In the genomic region with DNA sequence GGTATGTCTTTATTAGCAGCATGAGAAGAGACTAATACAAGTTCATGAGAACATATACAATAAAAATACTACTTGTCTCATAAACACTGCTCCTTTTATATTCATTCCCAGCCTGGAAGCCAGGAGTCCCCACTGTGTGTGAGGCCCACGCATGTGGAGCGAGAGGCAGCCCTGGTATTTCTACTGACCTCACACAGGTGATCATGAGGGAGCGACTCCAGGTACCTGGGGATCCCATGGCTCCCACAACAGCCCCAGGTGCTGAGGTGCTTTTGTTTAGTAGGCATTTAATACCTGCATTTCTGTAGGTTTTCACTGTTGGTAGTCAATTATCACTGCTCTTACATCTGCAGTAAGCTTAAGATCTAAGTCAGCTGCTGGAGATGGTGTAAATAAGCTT, we compare ENCODE assay signal across 15 cellular contexts.
DNase-seq lines count a peak whose midpoint lies in the region; ATAC-seq and TF ChIP-seq lines count a peak whose summit lies in the region.
"Had no signal": no experiment of that assay in that cellular context is flagged by ENCODE, and none has a peak within 500 bp of the region (broad histone marks: within the 10 kb centered on the region; RNA-seq: fewer than 3 reads in every experiment).

No MANE protein-coding gene starts in this region.

- H3K4me3 ChIP-seq in GM23338 (no peak overlapping the region), breast epithelium (no peak overlapping the region)
- H3K4me3 ChIP-seq: HAP-1 had no signal

- no peaks in the 10 kb centered on the region for H3K9me3 ChIP-seq in breast epithelium
- H3K9me3 ChIP-seq: HAP-1 had no signal

- ATAC-seq in GM23338 (peak; percentile 61), HG02798 (IDR thresholded peaks at IDR 0.05; ENCODE audit: poor library complexity, unreplicated experiment) (no peak)
- ATAC-seq in activated T-helper 17 cell treated with anti-CD3 and anti-CD28 coated beads, Interleukin-2, amount 50 U/mL, for 72 hours (replicated peaks): no peak
- ATAC-seq in activated CD8-positive, alpha-beta memory T cell treated with anti-CD3 and anti-CD28 coated beads, Interleukin-2, amount 10 ng/mL, durations not matched to agents 7 days and 5 days: no peak
- ATAC-seq: HepG2 had no signal

- DNase-seq in GM23338 (ENCODE audit: low spot score) (no peak), nephron progenitor cell (no peak), Calu3 (no peak), breast epithelium (ENCODE audit: low spot score in 2 of 2) (no peak)
- DNase-seq in activated CD8-positive, alpha-beta memory T cell treated with anti-CD3 and anti-CD28 coated beads, Interleukin-2, amount 10 ng/mL, durations not matched to agents 7 days and 5 days: no peak
- DNase-seq: C1 segment of cervical spinal cord; CD4-positive, alpha-beta memory T cell; DMS153; DMS79 treated with DMSO at 0.1 percent for 48 hours; EL had no signal

- CTCF ChIA-PET in Calu3 (lab: Charles Lee): no interaction called here
- CTCF ChIA-PET in activated CD8-positive, alpha-beta memory T cell treated with anti-CD3 and anti-CD28 coated beads, Interleukin-2, amount 10 ng/mL, durations not matched to agents 7 days and 5 days (lab: Charles Lee): no interaction called here

- TF ChIP-seq POLR2A in breast epithelium (IDR thresholded peaks at IDR 0.05): no peak

- no peak overlapping the region for H3K4me2 ChIP-seq in GM23338

- H3K4me3 Mint-ChIP-seq in GM23338 (no peak overlapping the region), nephron progenitor cell (peak overlapping the region; percentile 10), Calu3 (ENCODE audit: low read depth, unreplicated experiment) (no peak overlapping the region)
- H3K4me3 Mint-ChIP-seq in activated T-helper 17 cell treated with anti-CD3 and anti-CD28 coated beads, Interleukin-2, amount 50 U/mL, for 72 hours: no peak overlapping the region
- no peak overlapping the region for H3K4me3 Mint-ChIP-seq in activated CD8-positive, alpha-beta memory T cell treated with anti-CD3 and anti-CD28 coated beads, Interleukin-2, amount 10 ng/mL, durations not matched to agents 7 days and 5 days
- H3K4me3 Mint-ChIP-seq: B cell; CD4-positive, alpha-beta memory T cell had no signal

- no peaks in the 10 kb centered on the region for H3F3A ChIP-seq in GM23338 (replicated peaks; ENCODE audit: low read depth)

- H3K27me3 ChIP-seq in GM23338 (ENCODE audit: insufficient read depth) (no peaks in the 10 kb centered on the region), breast epithelium (no peaks in the 10 kb centered on the region)

- intact Hi-C loops in Calu3 (cut with micrococcal nuclease; ENCODE audit: unreplicated experiment): no loop called here
- intact Hi-C loops in breast epithelium (cut with DNase I; ENCODE audit: low total_unique reads): no loop called here

- H3K79me2 ChIP-seq in GM23338 (replicated peaks; ENCODE audit: insufficient read depth): no peaks in the 10 kb centered on the region; the same call in 1 of the 2 replicates

- H3K27me3 Mint-ChIP-seq in GM23338 (ENCODE audit: insufficient read depth, low read depth, poor library complexity) (peaks cover 5% of the 10 kb centered on the region), nephron progenitor cell (ENCODE audit: low read depth, poor library complexity) (no peaks in the 10 kb centered on the region), Calu3 (ENCODE audit: unreplicated experiment) (no peaks in the 10 kb centered on the region)
- no peaks in the 10 kb centered on the region for H3K27me3 Mint-ChIP-seq in activated T-helper 17 cell treated with anti-CD3 and anti-CD28 coated beads, Interleukin-2, amount 50 U/mL, for 72 hours
- peaks cover 23% of the 10 kb centered on the region for H3K27me3 Mint-ChIP-seq in activated CD8-positive, alpha-beta memory T cell treated with anti-CD3 and anti-CD28 coated beads, Interleukin-2, amount 10 ng/mL, durations not matched to agents 7 days and 5 days
- H3K27me3 Mint-ChIP-seq: B cell had no signal

- H3K36me3 Mint-ChIP-seq in GM23338 (ENCODE audit: low read depth) (no peaks in the 10 kb centered on the region), nephron progenitor cell (ENCODE audit: low read depth) (peaks cover 12% of the 10 kb centered on the region), Calu3 (ENCODE audit: insufficient read depth, unreplicated experiment) (no peaks in the 10 kb centered on the region)
- no peaks in the 10 kb centered on the region for H3K36me3 Mint-ChIP-seq in activated T-helper 17 cell treated with anti-CD3 and anti-CD28 coated beads, Interleukin-2, amount 50 U/mL, for 72 hours (ENCODE audit: low read depth)
- H3K36me3 Mint-ChIP-seq in activated CD8-positive, alpha-beta memory T cell treated with anti-CD3 and anti-CD28 coated beads, Interleukin-2, amount 10 ng/mL, durations not matched to agents 7 days and 5 days: no peaks in the 10 kb centered on the region
- H3K36me3 Mint-ChIP-seq: CD4-positive, alpha-beta memory T cell had no signal

- H3K27ac ChIP-seq in GM23338 (ENCODE audit: low read depth): no peak overlapping the region
- H3K27ac ChIP-seq in breast epithelium: no peak overlapping the region

- H3K4me1 ChIP-seq in GM23338 (ENCODE audit: insufficient read depth) (no peaks in the 10 kb centered on the region), breast epithelium (peaks cover 0 to 12% of the 10 kb centered on the region in 2 donors)
- H3K4me1 ChIP-seq: HAP-1 had no signal

- no peaks in the 10 kb centered on the region; the same call in 1 of the 2 replicates for H4K20me1 ChIP-seq in GM23338 (replicated peaks; ENCODE audit: insufficient read depth)

- TF ChIP-seq CTCF in GM23338 (conservative IDR thresholded peaks at IDR 0.05; ENCODE audit: low read depth in 2 of 2) (no peak), nephron progenitor cell (IDR thresholded peaks at IDR 0.05) (no peak), Calu3 (IDR thresholded peaks at IDR 0.05; ENCODE audit: unreplicated experiment) (no peak), breast epithelium (IDR thresholded peaks at IDR 0.05) (no peak)

- H3K9me3 Mint-ChIP-seq in GM23338: no peaks in the 10 kb centered on the region
- H3K9me3 Mint-ChIP-seq in activated T-helper 17 cell treated with anti-CD3 and anti-CD28 coated beads, Interleukin-2, amount 50 U/mL, for 72 hours: no peaks in the 10 kb centered on the region
- no peaks in the 10 kb centered on the region for H3K9me3 Mint-ChIP-seq in nephron progenitor cell
- no peaks in the 10 kb centered on the region for H3K9me3 Mint-ChIP-seq in Calu3 (ENCODE audit: low read depth, unreplicated experiment)
- no peaks in the 10 kb centered on the region for H3K9me3 Mint-ChIP-seq in activated CD8-positive, alpha-beta memory T cell treated with anti-CD3 and anti-CD28 coated beads, Interleukin-2, amount 10 ng/mL, durations not matched to agents 7 days and 5 days (ENCODE audit: low read depth)
- H3K9me3 Mint-ChIP-seq: CD4-positive, alpha-beta memory T cell had no signal

- no peak overlapping the region for H2AFZ ChIP-seq in GM23338

- peaks cover 29% of the 10 kb centered on the region for H3K4me1 Mint-ChIP-seq in GM23338
- H3K4me1 Mint-ChIP-seq in activated T-helper 17 cell treated with anti-CD3 and anti-CD28 coated beads, Interleukin-2, amount 50 U/mL, for 72 hours: peaks cover 9% of the 10 kb centered on the region
- peaks cover 97% of the 10 kb centered on the region for H3K4me1 Mint-ChIP-seq in nephron progenitor cell
- peaks cover 8% of the 10 kb centered on the region for H3K4me1 Mint-ChIP-seq in Calu3 (ENCODE audit: low read depth, unreplicated experiment)
- H3K4me1 Mint-ChIP-seq in activated CD8-positive, alpha-beta memory T cell treated with anti-CD3 and anti-CD28 coated beads, Interleukin-2, amount 10 ng/mL, durations not matched to agents 7 days and 5 days: no peaks in the 10 kb centered on the region
- H3K4me1 Mint-ChIP-seq: B cell had no signal

- H3K36me3 ChIP-seq in GM23338 (ENCODE audit: insufficient read depth): no peaks in the 10 kb centered on the region
- no peaks in the 10 kb centered on the region for H3K36me3 ChIP-seq in breast epithelium
- H3K36me3 ChIP-seq: HAP-1 had no signal

- BruUV-seq in Calu3 (replicated peaks; lab: Mats Ljungman, UMichigan): no TSS peak

- no peak overlapping the region for H3K27ac Mint-ChIP-seq in GM23338
- peak overlapping the region; percentile 67 for H3K27ac Mint-ChIP-seq in activated T-helper 17 cell treated with anti-CD3 and anti-CD28 coated beads, Interleukin-2, amount 50 U/mL, for 72 hours
- H3K27ac Mint-ChIP-seq in nephron progenitor cell: peak overlapping the region; percentile 88
- H3K27ac Mint-ChIP-seq in Calu3 (ENCODE audit: unreplicated experiment): no peak overlapping the region
- no peak overlapping the region for H3K27ac Mint-ChIP-seq in activated CD8-positive, alpha-beta memory T cell treated with anti-CD3 and anti-CD28 coated beads, Interleukin-2, amount 10 ng/mL, durations not matched to agents 7 days and 5 days
- H3K27ac Mint-ChIP-seq: B cell; CD4-positive, alpha-beta memory T cell had no signal

- no peaks in the 10 kb centered on the region for H3K9me2 ChIP-seq in GM23338 (ENCODE audit: insufficient read depth)

TF ChIP-seq in GM23338, 12 proteins besides CTCF, POLR2A, EP300 and RAD21 (continues in another document):
- TF ChIP-seq EZH2phosphoT487 (IDR thresholded peaks at IDR 0.05; ENCODE audit: unreplicated experiment) (no peak), ZNF114 (CRISPR knock-in tag; IDR thresholded peaks at IDR 0.05) (no peak), NANOG (IDR thresholded peaks at IDR 0.05; ENCODE audit: borderline replicate concordance) (no peak), STAT1 (IDR thresholded peaks at IDR 0.05; ENCODE audit: unreplicated experiment) (no peak)

Comparison
In these comparisons a context has a peak if more than half of its experiments do, and no peak if none do; other contexts are left out.
1. H3K27ac Mint-ChIP-seq: peak in activated T-helper 17 cell treated with anti-CD3 and anti-CD28 coated beads, Interleukin-2, amount 50 U/mL, for 72 hours (single experiment) and nephron progenitor cell (single experiment); none in GM23338 (single experiment), Calu3 (single experiment) and activated CD8-positive, alpha-beta memory T cell treated with anti-CD3 and anti-CD28 coated beads, Interleukin-2, amount 10 ng/mL, durations not matched to agents 7 days and 5 days (single experiment).